17 cellular contexts compared by ENCODE assay signal in the genomic region with DNA sequence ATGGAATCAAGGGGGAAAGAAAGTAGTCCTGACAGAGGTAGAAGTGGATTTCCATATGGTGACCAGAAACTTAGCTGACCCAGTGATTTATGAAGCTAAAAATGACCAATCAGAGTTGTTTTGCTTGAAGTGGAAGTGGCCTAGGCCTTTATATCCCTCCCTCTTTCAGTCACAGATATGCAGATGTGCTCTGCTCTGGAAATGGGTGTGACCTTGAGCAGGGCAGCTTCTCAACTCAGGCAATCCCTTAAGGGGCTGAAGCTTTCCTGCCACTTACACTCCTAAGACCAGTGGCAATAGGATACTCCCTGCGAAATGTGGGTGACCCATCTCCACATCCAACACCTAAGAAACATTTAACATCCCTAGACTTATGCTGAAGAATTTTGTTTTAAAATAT.
"Had no signal": no experiment of that assay in that cellular context is flagged by ENCODE, and none has a peak within 500 bp of the region (broad histone marks: within the 10 kb centered on the region; RNA-seq: fewer than 3 reads in every experiment).

No MANE protein-coding gene starts in this region.

- H3K4me1 ChIP-seq: ascending aorta, breast epithelium had no signal

- H3K36me3 ChIP-seq: ascending aorta, breast epithelium, heart right ventricle had no signal

- H3K9me3 ChIP-seq: ascending aorta, mucosa of descending colon had no signal

- H3K27me3 ChIP-seq: ascending aorta, breast epithelium, heart right ventricle had no signal

- H3K27ac ChIP-seq: ascending aorta, breast epithelium, epithelial cell of prostate, heart right ventricle had no signal

- ATAC-seq: activated CD4-positive, CD25-positive, alpha-beta regulatory T cell treated with anti-CD3 and anti-CD28 coated beads, Interleukin-2, amount 50 U/mL, for 24 hours; activated T-helper 17 cell treated with anti-CD3 and anti-CD28 coated beads, Interleukin-2, amount 50 U/mL, for 72 hours; effector memory CD8-positive, alpha-beta T cell; heart right ventricle; left lobe of liver; mucosa of descending colon; naive thymus-derived CD8-positive, alpha-beta T cell; stimulated activated effector memory CD8-positive, alpha-beta T cell treated with anti-CD3 and anti-CD28 coated beads, Interleukin-12 subunit alpha, Interleukin-12 subunit beta, amount 100 ng/mL, for 72 hours had no signal

- DNase-seq: activated naive CD4-positive, alpha-beta T cell treated with anti-CD3 and anti-CD28 coated beads for 36 hours; effector memory CD8-positive, alpha-beta T cell; foreskin melanocyte; heart right ventricle; mucosa of descending colon; naive thymus-derived CD8-positive, alpha-beta T cell; retina; stimulated activated CD4-positive, alpha-beta T cell treated with anti-CD3 and anti-CD28 coated beads, Interleukin-12 subunit alpha, Interleukin-12 subunit beta, amount 100 ng/mL, for 4 hours; stimulated activated CD4-positive, alpha-beta T cell treated with anti-CD3 and anti-CD28 coated beads, Interleukin-2, amount 100 ng/mL, for 24 hours; T-helper 2 cell had no signal

- H3K4me3 ChIP-seq: ascending aorta, breast epithelium, heart right ventricle, mucosa of descending colon had no signal
